In genomic region chr1:155251566-155251965, GRCh38 we compare ENCODE assay signal across 25 cellular contexts. TPM values are rescaled to one million over a fixed set of nuclear protein-coding genes. Genes with fewer than 3 reads are reported as not detected.
DNase-seq lines count a peak whose midpoint lies in the region; ATAC-seq, FAIRE-seq and TF ChIP-seq lines count a peak whose summit lies in the region.
"Had no signal": no experiment of that assay in that cellular context is flagged by ENCODE, and none has a peak within 500 bp of the region (broad histone marks: within the 10 kb centered on the region; RNA-seq: fewer than 3 reads in every experiment).

No MANE protein-coding gene starts in this region.

- H3K4me1 ChIP-seq in Karpas-422 (ENCODE audit: low read length) (peaks cover 45% of the 10 kb centered on the region), H1 (replicated peaks in 1 of 4; ENCODE audit: control insufficient read depth in 3 of 4, insufficient read depth in 4 of 4, low read length in 3 of 4) (peaks cover 0 to 26% (median 16%) of the 10 kb centered on the region in 4 experiments; a peak in 6 of 7 replicates), spleen (peaks cover 24 to 53% (median 38%) of the 10 kb centered on the region in 6 donors)

- H2BK12ac ChIP-seq in H1 (ENCODE audit: low read depth, low read length): 0 out of 2 replicates have a peak overlapping the region, but pooled peaks have one; percentile 20

- H3K18ac ChIP-seq in H1 (ENCODE audit: extremely low read depth, low read length): no peak overlapping the region

- H3K14ac ChIP-seq in H1 (ENCODE audit: insufficient read length): no peak overlapping the region

- H3K79me2 ChIP-seq in Karpas-422 (ENCODE audit: low read length) (peaks cover 22% of the 10 kb centered on the region), H1 (ENCODE audit: control insufficient read depth in 1 of 2, insufficient read depth in 2 of 2, low read length in 2 of 2) (0 out of 4 replicates have a peak, but pooled peaks cover 0 to 3% of the 10 kb centered on the region in 2 experiments)

- TF ChIP-seq EP300 in H1 (IDR thresholded peaks at IDR 0.05; ENCODE audit: borderline replicate concordance in 1 of 2, low read depth in 2 of 2, low read length in 2 of 2): no peak

- POLR2A ChIA-PET in H1 (lab: Charles Lee; ENCODE audit: partially characterized antibody): interaction anchor here (0.6 to 7.1 kb wide), 14 partner anchors 9 to 334 kb away, joined by 3 to 48 read pairs (median 6); partner anchors contain the start of genes CLK2, HCN3, RUSC1 and SCAMP3

- WGBS in H1 (ENCODE audit: extremely low coverage in 1 of 2, insufficient coverage in 1 of 2, insufficient read length in 1 of 2, insufficient replicate concordance in 2 of 2, low coverage in 1 of 2, low lambda C conversion rate in 2 of 2, missing lambda C conversion rate in 1 of 2), 2 experiments: 99% methylated on average over 7 of the region's 7 CpGs; no CpG with 5 or more reads in 1 of the 2 experiments
- WGBS in spleen, 5 donors: 82 to 95% (median 88%) methylated on average over 4 to 7 of the region's 7 CpGs

- H2AFZ ChIP-seq in Karpas-422 (ENCODE audit: low read length) (no peak overlapping the region; the same call in 1 of the 2 replicates), H1 (ENCODE audit: low read length) (no peak overlapping the region)

- H3K9me3 Mint-ChIP-seq in activated T-cell treated with anti-CD3 and anti-CD28 coated beads, Interleukin-2, amount 50 U/mL, for 24 hours: no peaks in the 10 kb centered on the region
- H3K9me3 Mint-ChIP-seq: activated T-helper 1 cell treated with anti-CD3 and anti-CD28 coated beads, Interleukin-12 subunit alpha, Interleukin-12 subunit beta, Interleukin-2, Interleukin-4 antibody, amounts not matched to agents 30 ng/mL and 10 ng/mL and 1 ng/mL, durations not matched to agents 14 hours and 24 hours and 36 hours; H9 had no signal

- no peak for TF ChIP-seq CTCF in H1 (IDR thresholded peaks at IDR 0.05; ENCODE audit: control extremely low read depth in 1 of 3, insufficient read depth in 1 of 3, low read depth in 1 of 3, low read length in 3 of 3)
- no peak for TF ChIP-seq CTCF in spleen (IDR thresholded peaks at IDR 0.05 in 8 of 11, conservative IDR thresholded peaks at IDR 0.05 in 3 of 11)

- no peak overlapping the region for H2BK20ac ChIP-seq in H1 (ENCODE audit: low read length)

- H3K27me3 Mint-ChIP-seq in activated T-cell treated with anti-CD3 and anti-CD28 coated beads, Interleukin-2, amount 50 U/mL, for 24 hours: no peaks in the 10 kb centered on the region
- H3K27me3 Mint-ChIP-seq: activated CD8-positive, alpha-beta memory T cell treated with anti-CD3 and anti-CD28 coated beads, Interleukin-2, amount 10 ng/mL, durations not matched to agents 7 days and 5 days had no signal

- no peaks in the 10 kb centered on the region for H3K9me2 ChIP-seq in Karpas-422 (replicated peaks; ENCODE audit: insufficient read depth, low read length)
- H3K9me2 ChIP-seq: SK-N-SH had no signal

- H3K4me3 ChIP-seq in Karpas-422 (ENCODE audit: low read length) (peak overlapping the region; percentile 88; the same call in 1 of the 2 replicates), H1 (ENCODE audit: extremely low read depth in 1 of 4, insufficient read depth in 2 of 4, low read depth in 3 of 4, low read length in 4 of 4) (no peak overlapping the region), spleen (no peak overlapping the region)

- H3K27ac Mint-ChIP-seq in activated T-cell treated with anti-CD3 and anti-CD28 coated beads, Interleukin-2, amount 50 U/mL, for 24 hours: peak overlapping the region; percentile 65
- H3K27ac Mint-ChIP-seq: activated T-helper 1 cell treated with anti-CD3 and anti-CD28 coated beads, Interleukin-12 subunit alpha, Interleukin-12 subunit beta, Interleukin-2, Interleukin-4 antibody, amounts not matched to agents 30 ng/mL and 10 ng/mL and 1 ng/mL, durations not matched to agents 14 hours and 24 hours and 36 hours had no signal

- peaks cover 12% of the 10 kb centered on the region; the same call in 1 of the 2 replicates for H3K23me2 ChIP-seq in H1 (ENCODE audit: low read depth, low read length)

- no peak overlapping the region for H4K91ac ChIP-seq in H1 (replicated peaks; ENCODE audit: insufficient read length, low read length)

- H3K23ac ChIP-seq in H1 (ENCODE audit: insufficient read length): no peak overlapping the region

- CTCF ChIA-PET in H1 (lab: Charles Lee; ENCODE audit: partially characterized antibody): interaction anchor here (0.6 to 15.2 kb wide), 48 partner anchors 9 to 1639 kb away, joined by 3 to 227 read pairs (median 7); partner anchors contain the start of genes ASH1L, CLK2, FDPS and HCN3

- peak overlapping the region; percentile 56; the same call in 1 of the 2 replicates for H3K27ac ChIP-seq in Karpas-422 (ENCODE audit: low read length)
- no peak overlapping the region for H3K27ac ChIP-seq in H1 (ENCODE audit: low read depth, low read length)
- peak overlapping the region in 3 of 8 donors; percentile 64 to 79 (median 65) for H3K27ac ChIP-seq in spleen

- H3K4me3 Mint-ChIP-seq in activated T-cell treated with anti-CD3 and anti-CD28 coated beads, Interleukin-2, amount 50 U/mL, for 24 hours: no peak overlapping the region

- no peak for DNase-seq in activated T-cell treated with anti-CD3 and anti-CD28 coated beads, Interleukin-2, amount 50 U/mL, for 24 hours
- DNase-seq in activated T-cell treated with anti-CD3 and anti-CD28 coated beads, Interleukin-2, amount 50 U/mL, for 48 hours: no peak
- DNase-seq in Karpas-422 (no peak), H1 (ENCODE audit: low read depth in 1 of 2, low spot score in 2 of 2) (no peak), spleen (peak; percentile 71), urothelium cell line (ENCODE audit: low spot score) (no peak), amniotic stem cell (lab: John Stamatoyannopoulos, UW) (no peak)
- DNase-seq: activated CD4-positive, alpha-beta T cell treated with anti-CD3 and anti-CD28 coated beads for 48 hours; activated CD8-positive, alpha-beta memory T cell treated with anti-CD3 and anti-CD28 coated beads, Interleukin-2, amount 10 ng/mL, durations not matched to agents 7 days and 5 days; activated naive CD4-positive, alpha-beta T cell treated with anti-CD3 and anti-CD28 coated beads, Interleukin-2, amount 50 U/mL, for 16 hours; AML-193; DMS79; H9; kidney glomerular epithelial cell; NCI-H1105 treated with DMSO at 0.1 percent for 48 hours; NCI-H2029; NCI-H2227 treated with DMSO at 0.1 percent for 48 hours; NCI-H69; retina; SK-N-SH; stimulated activated naive CD8-positive, alpha-beta T cell treated with anti-CD3 and anti-CD28 coated beads, Interleukin-15, Interleukin-2, amounts not matched to agents 100 U/mL and 50 U/mL, for 24 hours; T-helper 2 cell; tibial artery had no signal

- no peak overlapping the region for H2BK120ac ChIP-seq in H1 (replicated peaks; ENCODE audit: low read depth, low read length)

- no peak overlapping the region for H4K5ac ChIP-seq in H1 (ENCODE audit: insufficient read length, low read depth, low read length)

- H3K56ac ChIP-seq in H1 (replicated peaks; ENCODE audit: insufficient read length, low read depth, low read length): no peak overlapping the region

- H3K9ac ChIP-seq in Karpas-422 (ENCODE audit: low read length) (peak overlapping the region; percentile 87), H1 (replicated peaks in 1 of 4; ENCODE audit: extremely low read depth in 1 of 4, low read depth in 3 of 4, low read length in 3 of 4) (no peak overlapping the region)
- H3K9ac ChIP-seq: SK-N-SH had no signal

- FAIRE-seq in H1 (lab: Jason Lieb, UNC) (no peak), urothelium cell line (lab: Jason Lieb, UNC) (no peak)

- H3K36me3 ChIP-seq in Karpas-422 (ENCODE audit: insufficient read depth, low read length) (no peaks in the 10 kb centered on the region), H1 (ENCODE audit: control insufficient read depth in 2 of 4, insufficient read depth in 4 of 4, low read length in 3 of 4) (peaks cover 0 to 9% (median 2%) of the 10 kb centered on the region in 4 experiments; a peak in 2 of 8 replicates), spleen (peaks cover 0 to 30% (median 5%) of the 10 kb centered on the region in 6 donors)

- H2BK15ac ChIP-seq in H1 (ENCODE audit: low read length): no peak overlapping the region

- TF ChIP-seq POLR2A in H1 (IDR thresholded peaks at IDR 0.05; ENCODE audit: control extremely low read depth in 1 of 2, low read depth in 2 of 2, low read length in 2 of 2) (no peak), spleen (IDR thresholded peaks at IDR 0.05) (no peak)

- no peaks in the 10 kb centered on the region for H3K9me3 ChIP-seq in Karpas-422 (ENCODE audit: low read length)
- H3K9me3 ChIP-seq in H1 (ENCODE audit: insufficient read depth in 2 of 2, low read depth in 1 of 2, low read length in 1 of 2): no peaks in the 10 kb centered on the region
- H3K9me3 ChIP-seq in spleen: no peaks in the 10 kb centered on the region
- H3K9me3 ChIP-seq: SK-N-SH, tibial artery had no signal

- H4K8ac ChIP-seq in H1 (ENCODE audit: extremely low read depth, insufficient read depth, low read length): no peak overlapping the region

- H3K27me3 ChIP-seq in Karpas-422 (ENCODE audit: low read length) (no peaks in the 10 kb centered on the region), H1 (replicated peaks in 1 of 4; ENCODE audit: control insufficient read depth in 3 of 4, extremely low read depth in 1 of 4, insufficient read depth in 3 of 4, low read length in 3 of 4) (0 out of 7 replicates have a peak, but pooled peaks cover 0 to under 1% (median under 1%) of the 10 kb centered on the region in 4 experiments), spleen (replicated peaks in 1 of 7) (no peaks in the 10 kb centered on the region)
- H3K27me3 ChIP-seq: tibial artery had no signal

- intact Hi-C loops in spleen (cut with DNase I; ENCODE audit: low total_unique reads): loop anchor here (5.0 kb wide), 1 partner anchor 341 kb away; no protein-coding TSS in a partner anchor

- peaks cover 39% of the 10 kb centered on the region for H3K36me3 Mint-ChIP-seq in activated T-cell treated with anti-CD3 and anti-CD28 coated beads, Interleukin-2, amount 50 U/mL, for 24 hours (ENCODE audit: low read depth)

- no peak for TF ChIP-seq RAD21 in H1 (IDR thresholded peaks at IDR 0.05 in 1 of 2, conservative IDR thresholded peaks at IDR 0.05 in 1 of 2; ENCODE audit: low read depth in 2 of 2, low read length in 2 of 2)

- H2AK5ac ChIP-seq in H1 (ENCODE audit: low read depth, low read length): no peak overlapping the region

- ATAC-seq in GM19035 (IDR thresholded peaks at IDR 0.05; ENCODE audit: unreplicated experiment): no peak

- no peaks in the 10 kb centered on the region for H4K20me1 ChIP-seq in Karpas-422 (ENCODE audit: insufficient read depth, low read depth, low read length)
- peaks cover 0 to 9% of the 10 kb centered on the region in 2 experiments for H4K20me1 ChIP-seq in H1 (replicated peaks in 1 of 2; ENCODE audit: control insufficient read depth in 1 of 2, insufficient read depth in 2 of 2, low read length in 2 of 2)

- H3K4ac ChIP-seq in H1 (replicated peaks; ENCODE audit: insufficient read length, low read depth, low read length): no peak overlapping the region

- H2BK5ac ChIP-seq in H1 (ENCODE audit: low read depth, low read length): no peak overlapping the region

- H3K79me1 ChIP-seq in H1 (ENCODE audit: low read depth, low read length): no peaks in the 10 kb centered on the region

- H3K4me2 ChIP-seq in Karpas-422 (ENCODE audit: low read depth, low read length, poor library complexity, severe bottlenecking): peak overlapping the region; percentile 99
- H3K4me2 ChIP-seq in H1 (ENCODE audit: insufficient read depth in 1 of 2, low read depth in 2 of 2, low read length in 2 of 2): no peak overlapping the region
- H3K4me2 ChIP-seq: SK-N-SH had no signal

- H3K4me1 Mint-ChIP-seq in activated T-cell treated with anti-CD3 and anti-CD28 coated beads, Interleukin-2, amount 50 U/mL, for 24 hours (ENCODE audit: low read depth): peaks cover 39% of the 10 kb centered on the region

RNA-seq across cellular contexts. Expression of gene ENTREP3, which starts 3.7 kb away (rescaled TPM):
- 20.7 and 30.6 TPM in 2 replicates for total RNA-seq in Karpas-422 (2014; rRNA removed; shearing (Covaris generic); ENCODE audit: low replicate concordance)
- 52.2 and 55.4 TPM in 2 replicates for total RNA-seq in H1 (2021; fragmentation: NEBNext Ultra II Directional; extraction: Animal tissue kit (Norgen Biotek cat#: 25700))
- polyA plus RNA-seq in H1 (2011; rRNA removed): 22.8 and 39.1 TPM in 2 replicates
- polyA plus RNA-seq in H1 (2011; cell fraction: cytosol; rRNA removed): 16.5 TPM
- 58.2 TPM for polyA plus RNA-seq in H1 (2011; cell fraction: nucleus; rRNA removed)
- polyA plus RNA-seq in H1 (2012, experiment 1 of 2): 39.5 to 52.0 TPM (median 47.1 TPM) in 4 replicates
- 47.8 TPM for polyA plus RNA-seq in H1 (2012, experiment 2 of 2)
- polyA plus RNA-seq in H1 (2013, experiment 1 of 2): 38.5 TPM
- 41.8 TPM for polyA plus RNA-seq in H1 (2013, experiment 2 of 2)
- polyA minus RNA-seq in H1 (2011; rRNA and poly(A)+ RNA removed): 8.3 and 11.1 TPM in 2 replicates
- polyA minus RNA-seq in H1 (2011; cell fraction: cytosol; rRNA and poly(A)+ RNA removed): 22.6 TPM
- 19.6 TPM for polyA minus RNA-seq in H1 (2011; cell fraction: nucleus; rRNA and poly(A)+ RNA removed)
- total RNA-seq in spleen: 10 to 100 TPM in 6 of 7 donors, 1 to 10 TPM in 1; 9.9 to 19.3 (median 15.6) TPM
- 10 to 100 TPM in 1 of 3 donors, 1 to 10 TPM in 2; 6.5 to 13.2 (median 9.4) TPM for polyA plus RNA-seq in spleen

RNA-seq across cellular contexts. Expression of gene SCAMP3, which starts 10.6 kb away (rescaled TPM):
- total RNA-seq in Karpas-422 (2014; rRNA removed; shearing (Covaris generic); ENCODE audit: low replicate concordance): 69.7 and 73.5 TPM in 2 replicates
- 48.9 and 50.0 TPM in 2 replicates for total RNA-seq in H1 (2021; fragmentation: NEBNext Ultra II Directional; extraction: Animal tissue kit (Norgen Biotek cat#: 25700))
- polyA plus RNA-seq in H1 (2011; rRNA removed) (143 and 151 TPM in 2 replicates), spleen (10 to 100 TPM; 51.8 to 59.9 (median 53.2) TPM)
- polyA plus RNA-seq in H1 (2011; cell fraction: cytosol; rRNA removed): 87.8 TPM
- 85.4 TPM for polyA plus RNA-seq in H1 (2011; cell fraction: nucleus; rRNA removed)
- 44.1 to 56.0 TPM (median 54.1 TPM) in 4 replicates for polyA plus RNA-seq in H1 (2012, experiment 1 of 2)
- polyA plus RNA-seq in H1 (2012, experiment 2 of 2): 104 TPM
- 63.7 TPM for polyA plus RNA-seq in H1 (2013, experiment 1 of 2)
- 73.0 TPM for polyA plus RNA-seq in H1 (2013, experiment 2 of 2)
- polyA minus RNA-seq in H1 (2011; rRNA and poly(A)+ RNA removed): 54.5 and 60.6 TPM in 2 replicates
- 35.5 TPM for polyA minus RNA-seq in H1 (2011; cell fraction: cytosol; rRNA and poly(A)+ RNA removed)
- 21.9 TPM for polyA minus RNA-seq in H1 (2011; cell fraction: nucleus; rRNA and poly(A)+ RNA removed)
- 10 to 100 TPM; 46.5 to 52.4 (median 49.8) TPM for total RNA-seq in spleen

RNA-seq across cellular contexts. Expression of gene CLK2, which starts 21.7 kb away (rescaled TPM):
- total RNA-seq in Karpas-422 (2014; rRNA removed; shearing (Covaris generic); ENCODE audit: low replicate concordance): 78.7 and 99.6 TPM in 2 replicates
- 58.2 and 62.2 TPM in 2 replicates for total RNA-seq in H1 (2021; fragmentation: NEBNext Ultra II Directional; extraction: Animal tissue kit (Norgen Biotek cat#: 25700))
- 76.0 and 98.8 TPM in 2 replicates for polyA plus RNA-seq in H1 (2011; rRNA removed)
- polyA plus RNA-seq in H1 (2011; cell fraction: cytosol; rRNA removed): 73.0 TPM
- polyA plus RNA-seq in H1 (2011; cell fraction: nucleus; rRNA removed): 458 TPM
- polyA plus RNA-seq in H1 (2012, experiment 1 of 2): 49.9 to 84.8 TPM (median 77.3 TPM) in 4 replicates
- 31.5 TPM for polyA plus RNA-seq in H1 (2012, experiment 2 of 2)
- polyA plus RNA-seq in H1 (2013, experiment 1 of 2): 59.7 TPM
- polyA plus RNA-seq in H1 (2013, experiment 2 of 2): 53.7 TPM
- 74.1 and 100 TPM in 2 replicates for polyA minus RNA-seq in H1 (2011; rRNA and poly(A)+ RNA removed)
- polyA minus RNA-seq in H1 (2011; cell fraction: cytosol; rRNA and poly(A)+ RNA removed): 37.4 TPM
- polyA minus RNA-seq in H1 (2011; cell fraction: nucleus; rRNA and poly(A)+ RNA removed): 107 TPM
- 10 to 100 TPM; 61.0 to 89.9 (median 71.8) TPM for total RNA-seq in spleen
- polyA plus RNA-seq in spleen: 10 to 100 TPM; 38.6 to 82.0 (median 77.4) TPM

RNA-seq across cellular contexts. Expression of gene HCN3, which starts 25.7 kb away (rescaled TPM):
- total RNA-seq in Karpas-422 (2014; rRNA removed; shearing (Covaris generic); ENCODE audit: low replicate concordance): 5.9 and 6.3 TPM in 2 replicates
- 5.5 and 6.4 TPM in 2 replicates for total RNA-seq in H1 (2021; fragmentation: NEBNext Ultra II Directional; extraction: Animal tissue kit (Norgen Biotek cat#: 25700))
- polyA plus RNA-seq in H1 (2011; rRNA removed): 7.3 and 8.8 TPM in 2 replicates
- polyA plus RNA-seq in H1 (2011; cell fraction: cytosol; rRNA removed): 8.3 TPM
- 41.0 TPM for polyA plus RNA-seq in H1 (2011; cell fraction: nucleus; rRNA removed)
- polyA plus RNA-seq in H1 (2012, experiment 1 of 2): 6.4 to 8.9 TPM (median 6.9 TPM) in 4 replicates
- 3.6 TPM for polyA plus RNA-seq in H1 (2012, experiment 2 of 2)
- 4.6 TPM for polyA plus RNA-seq in H1 (2013, experiment 1 of 2)
- 4.7 TPM for polyA plus RNA-seq in H1 (2013, experiment 2 of 2)
- polyA minus RNA-seq in H1 (2011; rRNA and poly(A)+ RNA removed): 4.7 and 8.4 TPM in 2 replicates
- polyA minus RNA-seq in H1 (2011; cell fraction: cytosol; rRNA and poly(A)+ RNA removed): 2.5 TPM
- polyA minus RNA-seq in H1 (2011; cell fraction: nucleus; rRNA and poly(A)+ RNA removed): 7.1 TPM
- 1 to 10 TPM in 6 of 7 donors, under 1 TPM in 1; 0.65 to 3.3 (median 1.9) TPM for total RNA-seq in spleen
- polyA plus RNA-seq in spleen: 1 to 10 TPM in 2 of 3 donors, under 1 TPM in 1; 0.89 to 1.6 (median 1.4) TPM

RNA-seq across cellular contexts. Expression of gene MTX1, which starts 43.1 kb away (rescaled TPM):
- 49.5 and 56.9 TPM in 2 replicates for total RNA-seq in Karpas-422 (2014; rRNA removed; shearing (Covaris generic); ENCODE audit: low replicate concordance)
- 47.9 and 55.0 TPM in 2 replicates for total RNA-seq in H1 (2021; fragmentation: NEBNext Ultra II Directional; extraction: Animal tissue kit (Norgen Biotek cat#: 25700))
- 131 and 161 TPM in 2 replicates for polyA plus RNA-seq in H1 (2011; rRNA removed)
- polyA plus RNA-seq in H1 (2011; cell fraction: cytosol; rRNA removed): 108 TPM
- 98.3 TPM for polyA plus RNA-seq in H1 (2011; cell fraction: nucleus; rRNA removed)
- polyA plus RNA-seq in H1 (2012, experiment 1 of 2): 52.9 to 74.3 TPM (median 71.2 TPM) in 4 replicates
- 106 TPM for polyA plus RNA-seq in H1 (2012, experiment 2 of 2)
- 37.2 TPM for polyA plus RNA-seq in H1 (2013, experiment 1 of 2)
- 36.4 TPM for polyA plus RNA-seq in H1 (2013, experiment 2 of 2)
- polyA minus RNA-seq in H1 (2011; rRNA and poly(A)+ RNA removed): 39.0 and 48.9 TPM in 2 replicates
- 31.5 TPM for polyA minus RNA-seq in H1 (2011; cell fraction: cytosol; rRNA and poly(A)+ RNA removed)
- polyA minus RNA-seq in H1 (2011; cell fraction: nucleus; rRNA and poly(A)+ RNA removed): 29.7 TPM
- total RNA-seq in spleen: 10 to 100 TPM; 28.2 to 40.9 (median 33.2) TPM
- 10 to 100 TPM; 43.7 to 48.4 (median 44.5) TPM for polyA plus RNA-seq in spleen
